In the genomic region with DNA sequence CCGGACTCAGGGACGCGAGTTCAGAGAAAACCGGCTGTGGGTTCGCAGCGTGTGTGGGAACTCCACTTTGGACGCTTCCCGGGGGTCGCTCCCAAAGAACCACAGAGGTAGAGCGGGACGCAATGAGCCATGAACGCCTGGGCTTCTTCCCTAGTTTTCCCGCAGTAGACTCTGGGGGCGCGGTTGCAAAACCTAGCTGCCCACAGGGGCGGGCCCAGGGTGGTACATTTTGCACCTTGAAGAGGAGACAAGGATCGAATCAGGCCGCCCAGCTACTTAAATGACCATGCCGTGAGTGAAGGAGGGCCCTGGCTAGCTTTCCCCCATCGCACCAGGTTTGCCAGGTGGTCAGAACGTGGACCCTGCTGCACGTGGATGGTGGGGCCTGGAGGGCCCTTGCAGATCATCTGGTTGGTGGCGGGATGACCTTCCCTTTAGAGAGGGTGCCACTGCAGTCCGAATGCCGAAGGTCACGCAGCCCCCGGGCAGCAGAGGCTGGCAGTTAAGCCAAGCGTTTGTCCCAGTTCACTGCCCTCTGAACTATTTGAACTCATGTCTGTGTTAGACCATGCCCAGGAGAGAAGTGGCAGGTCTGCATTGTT, we compare ENCODE assay signal across 2 cellular contexts.
TF ChIP-seq lines count a peak whose summit lies in the region.

No MANE protein-coding gene starts in this region.

TF ChIP-seq in HCT116, 20 proteins besides CTCF, POLR2A, EP300 and RAD21 (continued from another document):
- TF ChIP-seq, protein P1, sequence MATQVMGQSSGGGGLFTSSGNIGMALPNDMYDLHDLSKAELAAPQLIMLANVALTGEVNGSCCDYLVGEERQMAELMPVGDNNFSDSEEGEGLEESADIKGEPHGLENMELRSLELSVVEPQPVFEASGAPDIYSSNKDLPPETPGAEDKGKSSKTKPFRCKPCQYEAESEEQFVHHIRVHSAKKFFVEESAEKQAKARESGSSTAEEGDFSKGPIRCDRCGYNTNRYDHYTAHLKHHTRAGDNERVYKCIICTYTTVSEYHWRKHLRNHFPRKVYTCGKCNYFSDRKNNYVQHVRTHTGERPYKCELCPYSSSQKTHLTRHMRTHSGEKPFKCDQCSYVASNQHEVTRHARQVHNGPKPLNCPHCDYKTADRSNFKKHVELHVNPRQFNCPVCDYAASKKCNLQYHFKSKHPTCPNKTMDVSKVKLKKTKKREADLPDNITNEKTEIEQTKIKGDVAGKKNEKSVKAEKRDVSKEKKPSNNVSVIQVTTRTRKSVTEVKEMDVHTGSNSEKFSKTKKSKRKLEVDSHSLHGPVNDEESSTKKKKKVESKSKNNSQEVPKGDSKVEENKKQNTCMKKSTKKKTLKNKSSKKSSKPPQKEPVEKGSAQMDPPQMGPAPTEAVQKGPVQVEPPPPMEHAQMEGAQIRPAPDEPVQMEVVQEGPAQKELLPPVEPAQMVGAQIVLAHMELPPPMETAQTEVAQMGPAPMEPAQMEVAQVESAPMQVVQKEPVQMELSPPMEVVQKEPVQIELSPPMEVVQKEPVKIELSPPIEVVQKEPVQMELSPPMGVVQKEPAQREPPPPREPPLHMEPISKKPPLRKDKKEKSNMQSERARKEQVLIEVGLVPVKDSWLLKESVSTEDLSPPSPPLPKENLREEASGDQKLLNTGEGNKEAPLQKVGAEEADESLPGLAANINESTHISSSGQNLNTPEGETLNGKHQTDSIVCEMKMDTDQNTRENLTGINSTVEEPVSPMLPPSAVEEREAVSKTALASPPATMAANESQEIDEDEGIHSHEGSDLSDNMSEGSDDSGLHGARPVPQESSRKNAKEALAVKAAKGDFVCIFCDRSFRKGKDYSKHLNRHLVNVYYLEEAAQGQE (IDR thresholded peaks at IDR 0.05; ENCODE audit: low read depth): no peak
- TF ChIP-seq JUND (IDR thresholded peaks at IDR 0.05) (no peak), EZH2phosphoT487 (IDR thresholded peaks at IDR 0.05; ENCODE audit: borderline replicate concordance) (no peak)
- TF ChIP-seq, protein P2, sequence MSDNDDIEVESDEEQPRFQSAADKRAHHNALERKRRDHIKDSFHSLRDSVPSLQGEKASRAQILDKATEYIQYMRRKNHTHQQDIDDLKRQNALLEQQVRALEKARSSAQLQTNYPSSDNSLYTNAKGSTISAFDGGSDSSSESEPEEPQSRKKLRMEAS (IDR thresholded peaks at IDR 0.05): peak; percentile 61

TF ChIP-seq in SK-N-SH, 30 proteins besides CTCF, POLR2A, EP300 and RAD21 (continued from another document):
- TF ChIP-seq, protein P3, sequence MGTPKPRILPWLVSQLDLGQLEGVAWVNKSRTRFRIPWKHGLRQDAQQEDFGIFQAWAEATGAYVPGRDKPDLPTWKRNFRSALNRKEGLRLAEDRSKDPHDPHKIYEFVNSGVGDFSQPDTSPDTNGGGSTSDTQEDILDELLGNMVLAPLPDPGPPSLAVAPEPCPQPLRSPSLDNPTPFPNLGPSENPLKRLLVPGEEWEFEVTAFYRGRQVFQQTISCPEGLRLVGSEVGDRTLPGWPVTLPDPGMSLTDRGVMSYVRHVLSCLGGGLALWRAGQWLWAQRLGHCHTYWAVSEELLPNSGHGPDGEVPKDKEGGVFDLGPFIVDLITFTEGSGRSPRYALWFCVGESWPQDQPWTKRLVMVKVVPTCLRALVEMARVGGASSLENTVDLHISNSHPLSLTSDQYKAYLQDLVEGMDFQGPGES (IDR thresholded peaks at IDR 0.05; ENCODE audit: low read depth, low read length): no peak
- TF ChIP-seq SIN3A (IDR thresholded peaks at IDR 0.05; ENCODE audit: borderline replicate concordance, low read depth, low read length) (no peak), MXI1 (IDR thresholded peaks at IDR 0.05; ENCODE audit: low read depth, low read length) (no peak), GABPA (IDR thresholded peaks at IDR 0.05; ENCODE audit: low read depth) (no peak), GATA2 (CRISPR knock-in tag; IDR thresholded peaks at IDR 0.05) (no peak), CHD2 (IDR thresholded peaks at IDR 0.05; ENCODE audit: low read length, partially characterized antibody) (no peak)
- TF ChIP-seq, protein P2 (IDR thresholded peaks at IDR 0.05; ENCODE audit: low read depth): no peak
- TF ChIP-seq, protein P1 (IDR thresholded peaks at IDR 0.05; ENCODE audit: low read depth, low read length): no peak
